In the genomic region with DNA sequence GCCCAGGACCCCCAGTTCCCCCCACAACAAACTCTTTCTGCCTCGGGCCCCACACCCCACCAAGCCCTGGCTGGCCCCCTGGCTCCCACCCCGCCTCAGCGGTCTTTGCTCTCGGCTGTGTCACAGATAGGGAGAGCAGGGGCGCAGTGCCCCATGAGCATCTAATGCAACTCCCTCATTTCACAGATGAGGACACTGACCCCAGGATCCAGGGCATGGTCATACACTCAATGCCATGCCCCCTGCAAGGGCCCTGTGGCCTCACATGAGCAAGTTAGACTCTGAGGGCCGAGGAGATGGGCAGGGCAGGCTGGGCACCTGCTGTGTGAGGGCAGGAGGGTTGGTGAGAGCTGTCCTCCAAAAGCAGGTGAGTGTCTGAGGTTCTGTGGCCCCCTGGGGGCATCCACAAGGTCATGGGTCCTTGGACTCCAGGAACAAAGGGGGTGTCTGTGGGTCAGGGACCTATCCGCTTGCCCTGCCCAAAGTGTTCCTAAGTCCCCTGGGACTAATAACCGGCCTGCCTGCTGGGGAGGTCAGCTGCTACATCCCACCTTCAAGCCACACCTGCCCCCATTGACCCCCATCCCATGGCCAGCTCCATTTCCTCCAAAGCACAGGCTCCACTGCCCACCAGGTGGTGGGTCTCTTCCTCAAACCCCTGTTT, we compare ENCODE assay signal across 15 cellular contexts. TPM values are rescaled to one million over a fixed set of nuclear protein-coding genes. Genes with fewer than 3 reads are reported as not detected.
DNase-seq lines count a peak whose midpoint lies in the region; ATAC-seq, FAIRE-seq and TF ChIP-seq lines count a peak whose summit lies in the region.
"Had no signal": no experiment of that assay in that cellular context is flagged by ENCODE, and none has a peak within 500 bp of the region (broad histone marks: within the 10 kb centered on the region; RNA-seq: fewer than 3 reads in every experiment).

No MANE protein-coding gene starts in this region.

- CTCF ChIA-PET in GM12878 (lab: Yijun Ruan, JAX): interaction anchor here (0.9 kb wide), 1 partner anchor 17 kb away, joined by 4 read pairs; no protein-coding TSS in a partner anchor

- SMC1A ChIA-PET in GM12878 (lab: Charles Lee; ENCODE audit: uncharacterized antibody, unreplicated experiment): interaction anchor here (0.6 kb wide), 1 partner anchor 22 kb away, joined by 3 read pairs; no protein-coding TSS in a partner anchor

- H3K4me2 ChIP-seq in OCI-LY3 (ENCODE audit: low read length): no peak overlapping the region; the same call in 1 of the 2 replicates
- peak overlapping the region; percentile 83 for H3K4me2 ChIP-seq in GM12878 (ENCODE audit: control insufficient read depth, insufficient read depth)
- no peak overlapping the region for H3K4me2 ChIP-seq in osteoblast (ENCODE audit: insufficient read depth, low read length)

- POLR2A ChIA-PET in GM12878 (lab: Charles Lee): interaction anchor here (1.1 to 2.0 kb wide), 2 partner anchors 16 to 261 kb away, joined by 3 to 11 read pairs; no protein-coding TSS in a partner anchor

- H3K4me1 Mint-ChIP-seq in T-helper 1 cell treated with Interleukin-12 subunit alpha and Interleukin-12 subunit beta and Interleukin-4 antibody, amounts not matched to agents 30 μg/mL and 1 μg/mL, for 36 hours (ENCODE audit: low read depth): peaks cover 18% of the 10 kb centered on the region

- no peak overlapping the region for H3K9ac ChIP-seq in OCI-LY3 (ENCODE audit: low read length)
- H3K9ac ChIP-seq in GM12878 (ENCODE audit: control insufficient read depth, insufficient read depth, low read length): peak overlapping the region; percentile 89; the same call in 1 of the 2 replicates

- TF ChIP-seq RAD21 in GM12878 (IDR thresholded peaks at IDR 0.05; ENCODE audit: insufficient read depth, low read depth, low read length): no peak

- FAIRE-seq in GM12878 (lab: Jason Lieb, UNC): no peak
- FAIRE-seq: RCC 7860, TTC549 had no signal

- TF ChIP-seq EP300 in GM12878 (IDR thresholded peaks at IDR 0.05; ENCODE audit: borderline replicate concordance in 1 of 2, control insufficient read depth in 1 of 2, low read depth in 2 of 2, low read length in 2 of 2): no peak

- no peak overlapping the region for H3K27ac Mint-ChIP-seq in T-helper 1 cell treated with Interleukin-12 subunit alpha and Interleukin-12 subunit beta and Interleukin-4 antibody, amounts not matched to agents 30 μg/mL and 1 μg/mL, for 36 hours

- no peak overlapping the region for H2AFZ ChIP-seq in OCI-LY3 (ENCODE audit: low read depth, low read length)
- no peak overlapping the region for H2AFZ ChIP-seq in GM12878 (ENCODE audit: control insufficient read depth, low read depth, low read length)
- no peak overlapping the region for H2AFZ ChIP-seq in osteoblast (ENCODE audit: low read length)

- peaks cover 16% of the 10 kb centered on the region for H3K4me1 ChIP-seq in OCI-LY3 (ENCODE audit: low read length)
- H3K4me1 ChIP-seq in GM12878 (ENCODE audit: control insufficient read depth, insufficient read depth, low read length): peaks cover 12% of the 10 kb centered on the region
- peaks cover 11% of the 10 kb centered on the region for H3K4me1 ChIP-seq in osteoblast (ENCODE audit: insufficient read depth, low read length)

- 84% methylated on average over 8 of the region's 8 CpGs for WGBS in GM12878 (ENCODE audit: insufficient coverage, insufficient replicate concordance, low lambda C conversion rate, missing lambda C conversion rate)

- H4K20me1 ChIP-seq in OCI-LY3 (ENCODE audit: insufficient read depth, low read length) (peaks cover 39% of the 10 kb centered on the region), GM12878 (ENCODE audit: control insufficient read depth, insufficient read depth) (no peaks in the 10 kb centered on the region), osteoblast (ENCODE audit: insufficient read depth, low read length) (peaks cover 16% of the 10 kb centered on the region)

- DNase-seq in T-helper 1 cell: no peak
- DNase-seq in GM12878 (ENCODE audit: low read depth, low spot score): no peak
- DNase-seq in osteoblast (ENCODE audit: insufficient read length, low spot score, missing footprints): peak; percentile 71
- DNase-seq in stimulated activated CD4-positive, alpha-beta T cell treated with anti-CD3 and anti-CD28 coated beads, Interleukin-15, amount 100 ng/mL, for 24 hours: no peak
- no peak for DNase-seq in brain microvascular endothelial cell
- DNase-seq: activated effector memory CD4-positive, alpha-beta T cell treated with Interleukin-2 at 50 U/mL for 16 hours; DMS79 treated with DMSO at 0.1 percent for 48 hours; mucosa of descending colon; NCI-H2107 had no signal

- H3K9me3 ChIP-seq in OCI-LY3 (ENCODE audit: insufficient read depth, low read length) (no peaks in the 10 kb centered on the region), GM12878 (replicated peaks; ENCODE audit: control insufficient read depth, insufficient read depth, low read length) (no peaks in the 10 kb centered on the region), osteoblast (ENCODE audit: low read depth, low read length) (no peaks in the 10 kb centered on the region)
- H3K9me3 ChIP-seq: mucosa of descending colon, tibial nerve had no signal

- H3K27ac ChIP-seq in OCI-LY3 (ENCODE audit: low read length) (no peak overlapping the region), GM12878 (ENCODE audit: control insufficient read depth, insufficient read depth) (peak overlapping the region; percentile 92; the same call in 1 of the 2 replicates), osteoblast (ENCODE audit: low read depth, low read length) (no peak overlapping the region), brain microvascular endothelial cell (no peak overlapping the region)

- peaks cover 7% of the 10 kb centered on the region for H3K27me3 Mint-ChIP-seq in T-helper 1 cell treated with Interleukin-12 subunit alpha and Interleukin-12 subunit beta and Interleukin-4 antibody, amounts not matched to agents 30 μg/mL and 1 μg/mL, for 36 hours (ENCODE audit: low read depth)

- 0 out of 2 replicates have a peak overlapping the region, but pooled peaks have one; percentile 85 for H3K4me3 ChIP-seq in OCI-LY3 (ENCODE audit: low read length)
- peak overlapping the region; percentile 98; the same call in 1 of the 2 replicates for H3K4me3 ChIP-seq in GM12878
- no peak overlapping the region for H3K4me3 ChIP-seq in osteoblast (ENCODE audit: insufficient read depth, low read length)
- no peak overlapping the region for H3K4me3 ChIP-seq in brain microvascular endothelial cell (ENCODE audit: low read depth, low read length)
- H3K4me3 ChIP-seq: mucosa of descending colon, tibial nerve had no signal

- ATAC-seq in GM12878 (no peak), GM21515 (IDR thresholded peaks at IDR 0.05; ENCODE audit: unreplicated experiment) (no peak)
- ATAC-seq: mucosa of descending colon had no signal

- in situ Hi-C loops in GM12878 (cut with MboI) (no loop called here), brain microvascular endothelial cell (cut with HindIII; ENCODE audit: low pct_ligation_motif_present, low sequenced_read_pairs) (no loop called here)

- peaks cover 51% of the 10 kb centered on the region for H3K36me3 ChIP-seq in OCI-LY3 (replicated peaks; ENCODE audit: low read depth, low read length)
- H3K36me3 ChIP-seq in GM12878 (ENCODE audit: control insufficient read depth in 2 of 2, insufficient read depth in 2 of 2, low read length in 1 of 2): peaks cover 12 to 23% of the 10 kb centered on the region in 2 experiments
- H3K36me3 ChIP-seq in osteoblast (ENCODE audit: insufficient read depth, low read length): peaks cover 15% of the 10 kb centered on the region
- peaks cover 18% of the 10 kb centered on the region for H3K36me3 ChIP-seq in brain microvascular endothelial cell (replicated peaks)

- peaks cover 26% of the 10 kb centered on the region for H3K79me2 ChIP-seq in OCI-LY3 (ENCODE audit: low read length)
- peaks cover 34% of the 10 kb centered on the region for H3K79me2 ChIP-seq in GM12878 (ENCODE audit: control insufficient read depth, insufficient read depth, low read length)
- peaks cover 22% of the 10 kb centered on the region for H3K79me2 ChIP-seq in osteoblast (ENCODE audit: insufficient read depth, low read length)

- RAD21 ChIA-PET in GM12878 (lab: Charles Lee; ENCODE audit: unreplicated experiment): interaction anchor here (0.9 kb wide), 1 partner anchor 39 kb away, joined by 4 read pairs; a partner anchor contains a TSS

- peaks cover 39% of the 10 kb centered on the region for H3K36me3 Mint-ChIP-seq in T-helper 1 cell treated with Interleukin-12 subunit alpha and Interleukin-12 subunit beta and Interleukin-4 antibody, amounts not matched to agents 30 μg/mL and 1 μg/mL, for 36 hours (ENCODE audit: low read depth)

- intact Hi-C loops in GM12878 (cut with micrococcal nuclease; ENCODE audit: unreplicated experiment): no loop called here

- peaks cover 10% of the 10 kb centered on the region for H3K9me3 Mint-ChIP-seq in T-helper 1 cell treated with Interleukin-12 subunit alpha and Interleukin-12 subunit beta and Interleukin-4 antibody, amounts not matched to agents 30 μg/mL and 1 μg/mL, for 36 hours

- TF ChIP-seq POLR2A in GM12878 (IDR thresholded peaks at IDR 0.05; ENCODE audit: low read depth, low read length): peak; percentile 35; the same call in 1 of the 2 replicates

- H3K4me3 Mint-ChIP-seq in T-helper 1 cell treated with Interleukin-12 subunit alpha and Interleukin-12 subunit beta and Interleukin-4 antibody, amounts not matched to agents 30 μg/mL and 1 μg/mL, for 36 hours: peak overlapping the region; percentile 45

- BruUV-seq in GM12878 (replicated peaks; lab: Mats Ljungman, UMichigan): no TSS peak

- H3K27me3 ChIP-seq in OCI-LY3 (ENCODE audit: low read depth, low read length) (no peaks in the 10 kb centered on the region), GM12878 (replicated peaks in 1 of 2; ENCODE audit: control insufficient read depth in 2 of 2, insufficient read depth in 2 of 2, low read length in 1 of 2) (no peaks in the 10 kb centered on the region), osteoblast (ENCODE audit: insufficient read depth, low read length) (no peaks in the 10 kb centered on the region), brain microvascular endothelial cell (replicated peaks) (no peaks in the 10 kb centered on the region)
- H3K27me3 ChIP-seq: tibial nerve had no signal

- no peak for TF ChIP-seq CTCF in OCI-LY3 (IDR thresholded peaks at IDR 0.05; ENCODE audit: low read depth, low read length)
- no peak for TF ChIP-seq CTCF in GM12878 (IDR thresholded peaks at IDR 0.05 in 2 of 3, conservative IDR thresholded peaks at IDR 0.05 in 1 of 3; ENCODE audit: control insufficient read depth in 2 of 3, extremely low read depth in 1 of 3, insufficient read depth in 1 of 3, low read depth in 3 of 3, low read length in 3 of 3)
- TF ChIP-seq CTCF in osteoblast (IDR thresholded peaks at IDR 0.05; ENCODE audit: extremely low read depth, low read depth, low read length): no peak
- TF ChIP-seq CTCF in brain microvascular endothelial cell (IDR thresholded peaks at IDR 0.05; ENCODE audit: low read depth, low read length, missing control alignments): no peak

RNA-seq across cellular contexts. Expression of a gene that starts 2.5 kb away (rescaled TPM):
- 53.3 and 56.6 TPM in 2 replicates for total RNA-seq in GM12878 (2013; cell fraction: nucleolus; rRNA removed)
- total RNA-seq in GM12878 (2014; rRNA removed): 737 and 939 TPM in 2 replicates
- total RNA-seq in GM12878 (2014; rRNA removed; fragmentation: Illumina TruSeq; extraction: Trizol): 183 and 215 TPM in 2 replicates
- 1,146 and 1,222 TPM in 2 replicates for total RNA-seq in GM12878 (2021)
- 548 TPM for polyA plus RNA-seq in GM12878 (2011; ENCODE audit: low read depth)
- 233 and 593 TPM in 2 replicates for polyA plus RNA-seq in GM12878 (2011; rRNA removed)
- polyA plus RNA-seq in GM12878 (2011; cell fraction: cytosol; rRNA removed): 608 and 1,158 TPM in 2 replicates
- 459 and 729 TPM in 2 replicates for polyA plus RNA-seq in GM12878 (2011; cell fraction: nucleus; rRNA removed)
- 1,086 and 1,453 TPM in 2 replicates for polyA plus RNA-seq in GM12878 (2012)
- 5.2 and 37.7 TPM in 2 replicates for polyA plus RNA-seq in GM12878 (2014; fragmentation: Illumina TruSeq; extraction: Trizol)
- polyA plus RNA-seq in GM12878 (2014; fragmentation: Nextera tagmentation; extraction: Ambion mirVana): 100 to 1,000 TPM; 188 to 220 TPM
- 1,025 and 1,355 TPM in 2 replicates for polyA plus RNA-seq in GM12878 (2014; rRNA removed)
- 1,000 to 10,000 TPM; 2,816 to 2,972 TPM for polyA plus RNA-seq in GM12878 (2016; fragmentation: Nextera tagmentation; extraction: Ambion mirVana)
- 52.9 and 161 TPM in 2 replicates for polyA minus RNA-seq in GM12878 (2011; rRNA and poly(A)+ RNA removed)
- polyA minus RNA-seq in GM12878 (2011; cell fraction: cytosol; rRNA and poly(A)+ RNA removed): 306 and 426 TPM in 2 replicates
- 107 and 133 TPM in 2 replicates for polyA minus RNA-seq in GM12878 (2011; cell fraction: nucleus; rRNA and poly(A)+ RNA removed)
- total RNA-seq in osteoblast: 123 and 131 TPM in 2 replicates

RNA-seq across cellular contexts. Expression of a gene that starts 39.0 kb away (rescaled TPM):
- total RNA-seq in GM12878 (2013; cell fraction: nucleolus; rRNA removed): 25.2 and 25.7 TPM in 2 replicates
- total RNA-seq in GM12878 (2014; rRNA removed): 10.5 and 13.0 TPM in 2 replicates
- total RNA-seq in GM12878 (2014; rRNA removed; fragmentation: Illumina TruSeq; extraction: Trizol): 8.1 and 8.9 TPM in 2 replicates
- 12.2 and 15.7 TPM in 2 replicates for total RNA-seq in GM12878 (2021)
- polyA plus RNA-seq in GM12878 (2011; ENCODE audit: low read depth): 9.2 TPM
- 7.5 and 8.4 TPM in 2 replicates for polyA plus RNA-seq in GM12878 (2011; rRNA removed)
- polyA plus RNA-seq in GM12878 (2011; cell fraction: cytosol; rRNA removed): 7.6 and 11.5 TPM in 2 replicates
- 16.6 and 19.3 TPM in 2 replicates for polyA plus RNA-seq in GM12878 (2011; cell fraction: nucleus; rRNA removed)
- polyA plus RNA-seq in GM12878 (2012): 12.9 and 18.4 TPM in 2 replicates
- 8.6 and 13.3 TPM in 2 replicates for polyA plus RNA-seq in GM12878 (2014; fragmentation: Illumina TruSeq; extraction: Trizol)
- polyA plus RNA-seq in GM12878 (2014; fragmentation: Nextera tagmentation; extraction: Ambion mirVana): 1 to 10 TPM in 1 of 2 experiments, under 1 TPM in 1; 0.98 to 2.9 TPM
- polyA plus RNA-seq in GM12878 (2014; rRNA removed): 17.7 and 18.3 TPM in 2 replicates
- polyA plus RNA-seq in GM12878 (2016; fragmentation: Nextera tagmentation; extraction: Ambion mirVana): 1 to 10 TPM; 8.0 TPM
- polyA minus RNA-seq in GM12878 (2011; rRNA and poly(A)+ RNA removed): 8.2 and 11.6 TPM in 2 replicates
- polyA minus RNA-seq in GM12878 (2011; cell fraction: cytosol; rRNA and poly(A)+ RNA removed): 3.5 and 6.1 TPM in 2 replicates
- polyA minus RNA-seq in GM12878 (2011; cell fraction: nucleus; rRNA and poly(A)+ RNA removed): 7.7 and 10.9 TPM in 2 replicates
- total RNA-seq in osteoblast: 14.1 and 20.9 TPM in 2 replicates

RNA-seq across cellular contexts. Expression of a gene that starts 57.8 kb away (rescaled TPM):
- total RNA-seq in GM12878 (2013; cell fraction: nucleolus; rRNA removed): 10.6 and 12.5 TPM in 2 replicates
- 14.6 and 21.0 TPM in 2 replicates for total RNA-seq in GM12878 (2014; rRNA removed)
- total RNA-seq in GM12878 (2014; rRNA removed; fragmentation: Illumina TruSeq; extraction: Trizol): 8.7 and 9.4 TPM in 2 replicates
- total RNA-seq in GM12878 (2021): 17.4 and 19.4 TPM in 2 replicates
- 9.4 TPM for polyA plus RNA-seq in GM12878 (2011; ENCODE audit: low read depth)
- 2.1 and 5.2 TPM in 2 replicates for polyA plus RNA-seq in GM12878 (2011; rRNA removed)
- polyA plus RNA-seq in GM12878 (2011; cell fraction: cytosol; rRNA removed): 10.4 and 15.5 TPM in 2 replicates
- 29.8 and 30.3 TPM in 2 replicates for polyA plus RNA-seq in GM12878 (2011; cell fraction: nucleus; rRNA removed)
- 18.0 and 23.9 TPM in 2 replicates for polyA plus RNA-seq in GM12878 (2012)
- 2.3 and 7.4 TPM in 2 replicates for polyA plus RNA-seq in GM12878 (2014; fragmentation: Illumina TruSeq; extraction: Trizol)
- 1 to 10 TPM; 4.1 to 6.4 TPM for polyA plus RNA-seq in GM12878 (2014; fragmentation: Nextera tagmentation; extraction: Ambion mirVana)
- 28.1 and 29.7 TPM in 2 replicates for polyA plus RNA-seq in GM12878 (2014; rRNA removed)
- polyA plus RNA-seq in GM12878 (2016; fragmentation: Nextera tagmentation; extraction: Ambion mirVana): 10 to 100 TPM; 49.1 to 52.4 TPM
- polyA minus RNA-seq in GM12878 (2011; rRNA and poly(A)+ RNA removed): 1.8 and 4.4 TPM in 2 replicates
- polyA minus RNA-seq in GM12878 (2011; cell fraction: cytosol; rRNA and poly(A)+ RNA removed): 1.1 and 1.6 TPM in 2 replicates
- polyA minus RNA-seq in GM12878 (2011; cell fraction: nucleus; rRNA and poly(A)+ RNA removed): 3.3 and 4.9 TPM in 2 replicates
- total RNA-seq in osteoblast: 0.36 and 0.59 TPM in 2 replicates

Comparison
In these comparisons a context has a peak if more than half of its experiments do, and no peak if none do; other contexts are left out.
1. H3K4me3 ChIP-seq: peak in OCI-LY3 (single experiment) and GM12878 (single experiment); none in osteoblast (single experiment) and brain microvascular endothelial cell (single experiment).